ENCODE assay signal across 10 cellular contexts in genomic region chr4:128306992-128307581, GRCh38. TPM values are rescaled to one million over a fixed set of nuclear protein-coding genes. Genes with fewer than 3 reads are reported as not detected.
DNase-seq lines count a peak whose midpoint lies in the region; ATAC-seq and TF ChIP-seq lines count a peak whose summit lies in the region.
"Had no signal": no experiment of that assay in that cellular context is flagged by ENCODE, and none has a peak within 500 bp of the region (broad histone marks: within the 10 kb centered on the region; RNA-seq: fewer than 3 reads in every experiment).

No MANE protein-coding gene starts in this region.

- TF ChIP-seq POLR2A in upper lobe of left lung (IDR thresholded peaks at IDR 0.05), result no peak

- no peaks in the 10 kb centered on the region for H3K4me1 ChIP-seq in left lung
- H3K4me1 ChIP-seq in upper lobe of left lung, result no peaks in the 10 kb centered on the region
- H3K4me1 ChIP-seq: sigmoid colon, upper lobe of right lung had no signal

- TF ChIP-seq CTCF in fibroblast of villous mesenchyme (IDR thresholded peaks at IDR 0.05; ENCODE audit: insufficient read depth, low read depth, low read length), result no peak
- no peak for TF ChIP-seq CTCF in left lung (IDR thresholded peaks at IDR 0.05)
- TF ChIP-seq CTCF in upper lobe of left lung (IDR thresholded peaks at IDR 0.05), result no peak

- 47 to 58% methylated on average over 1 of the region's 1 CpG for WGBS in upper lobe of left lung, 2 donors

- H3K9me3 ChIP-seq in left lung (no peaks in the 10 kb centered on the region), upper lobe of left lung (no peaks in the 10 kb centered on the region)
- H3K9me3 ChIP-seq: sigmoid colon, upper lobe of right lung had no signal

- peak; percentile 4 for DNase-seq in fibroblast of villous mesenchyme (ENCODE audit: low read depth)
- DNase-seq in central memory CD4-positive, alpha-beta T cell, result no peak
- no peak for DNase-seq in NCI-H345 treated with DMSO at 0.1 percent for 48 hours (lab: John Stamatoyannopoulos, UW; ENCODE audit: unreplicated experiment)
- no peak for DNase-seq in left lung
- DNase-seq in upper lobe of left lung, result no peak
- DNase-seq: sigmoid colon, upper lobe of right lung had no signal

- no peak for TF ChIP-seq EP300 in upper lobe of left lung (IDR thresholded peaks at IDR 0.05)

- no peaks in the 10 kb centered on the region for H3K27me3 ChIP-seq in left lung
- H3K27me3 ChIP-seq in upper lobe of left lung, result no peaks in the 10 kb centered on the region
- H3K27me3 ChIP-seq: sigmoid colon, upper lobe of right lung had no signal

- H3K4me3 ChIP-seq in fibroblast of villous mesenchyme (ENCODE audit: low read depth, low read length) (no peak overlapping the region), left lung (no peak overlapping the region), upper lobe of left lung (no peak overlapping the region)
- H3K4me3 ChIP-seq: sigmoid colon, upper lobe of right lung had no signal

- no peak overlapping the region for H3K27ac ChIP-seq in left lung
- no peak overlapping the region for H3K27ac ChIP-seq in upper lobe of left lung
- H3K27ac ChIP-seq: sigmoid colon, upper lobe of right lung had no signal

- H3K36me3 ChIP-seq in left lung (no peaks in the 10 kb centered on the region), upper lobe of left lung (no peaks in the 10 kb centered on the region)
- H3K36me3 ChIP-seq: sigmoid colon, upper lobe of right lung had no signal

- ATAC-seq in GM18858 (IDR thresholded peaks at IDR 0.05; ENCODE audit: unreplicated experiment) (peak; percentile 65), GM21529 (IDR thresholded peaks at IDR 0.05; ENCODE audit: unreplicated experiment) (peak; percentile 74), HG03280 (IDR thresholded peaks at IDR 0.05; ENCODE audit: unreplicated experiment) (peak; percentile 74), left lung (no peak), upper lobe of left lung (ENCODE audit: low FRiP score in 2 of 2) (no peak)
- ATAC-seq: upper lobe of right lung had no signal

- intact Hi-C loops in left lung (cut with DNase I), result no loop called here

RNA-seq across cellular contexts. Expression of gene PGRMC2, which starts 19.5 kb away (rescaled TPM):
- total RNA-seq in fibroblast of villous mesenchyme (37.0 and 60.5 TPM in 2 replicates), left lung (10 to 100 TPM; 59.7 to 77.3 TPM), upper lobe of left lung (10 to 100 TPM in 4 of 6 donors, 1 to 10 TPM in 2; 6.3 to 56.0 (median 36.5) TPM)

Comparison
In these comparisons a context has a peak if more than half of its experiments do, and no peak if none do; other contexts are left out.
1. ATAC-seq: peak in GM18858 (single experiment), GM21529 (single experiment) and HG03280 (single experiment); none in left lung (single experiment) and upper lobe of left lung (0 of 2).